ENCODE assay signal across 15 cellular contexts in genomic region chr10:43078175-43078985, GRCh38. TPM values are rescaled to one million over a fixed set of nuclear protein-coding genes. Genes with fewer than 3 reads are reported as not detected.
DNase-seq lines count a peak whose midpoint lies in the region; ATAC-seq, FAIRE-seq and TF ChIP-seq lines count a peak whose summit lies in the region.
"Had no signal": no experiment of that assay in that cellular context is flagged by ENCODE, and none has a peak within 500 bp of the region (broad histone marks: within the 10 kb centered on the region; RNA-seq: fewer than 3 reads in every experiment).

No MANE protein-coding gene starts in this region.

- intact Hi-C loops in K562 (cut with micrococcal nuclease) = loop anchor here (2.0 to 10.0 kb wide), 4 partner anchors 34 to 212 kb away; no protein-coding TSS in a partner anchor
- intact Hi-C loops in Right ventricle myocardium superior (cut with DNase I) = loop anchor here (10.0 kb wide), 1 partner anchor 114 kb away; no protein-coding TSS in a partner anchor

- H3K23ac ChIP-seq in trophoblast cell (ENCODE audit: low read length) = no peak overlapping the region

- no peak overlapping the region for H3K4me2 ChIP-seq in K562 (ENCODE audit: insufficient read depth, low read length)
- H3K4me2 ChIP-seq in osteoblast (ENCODE audit: insufficient read depth, low read length) = no peak overlapping the region
- no peak overlapping the region for H3K4me2 ChIP-seq in trophoblast cell (ENCODE audit: low read length)

- in situ Hi-C loops in K562 (cut with MboI) = no loop called here

- no peaks in the 10 kb centered on the region for H3K4me1 Mint-ChIP-seq in activated T-cell treated with anti-CD3 and anti-CD28 coated beads, Interleukin-2, amount 50 U/mL, for 72 hours (ENCODE audit: low read depth)
- peaks cover 7% of the 10 kb centered on the region for H3K4me1 Mint-ChIP-seq in activated T-cell treated with anti-CD3 and anti-CD28 coated beads, Interleukin-2, amount 50 U/mL, for 24 hours (ENCODE audit: low read depth)

- no peaks in the 10 kb centered on the region for H3K79me1 ChIP-seq in trophoblast cell (ENCODE audit: low read length)

- POLR2A ChIA-PET in K562 (lab: Yijun Ruan, JAX) = interaction anchor here (0.7 to 1.2 kb wide), 2 partner anchors 10 to 11 kb away, joined by 3 read pairs; no protein-coding TSS in a partner anchor

- H3K9me3 Mint-ChIP-seq in activated T-cell treated with anti-CD3 and anti-CD28 coated beads, Interleukin-2, amount 50 U/mL, for 72 hours = no peaks in the 10 kb centered on the region
- no peaks in the 10 kb centered on the region for H3K9me3 Mint-ChIP-seq in activated T-cell treated with anti-CD3 and anti-CD28 coated beads, Interleukin-2, amount 50 U/mL, for 24 hours

- H3K79me2 ChIP-seq in K562 (ENCODE audit: control insufficient read depth, insufficient read depth, low read length) = no peaks in the 10 kb centered on the region
- H3K79me2 ChIP-seq in osteoblast (ENCODE audit: insufficient read depth, low read length) = no peaks in the 10 kb centered on the region
- no peaks in the 10 kb centered on the region for H3K79me2 ChIP-seq in trophoblast cell (ENCODE audit: control insufficient read depth, insufficient read depth, low read length, poor library complexity)

- H2AFZ ChIP-seq in K562 (ENCODE audit: low read depth, low read length) = no peak overlapping the region
- H2AFZ ChIP-seq in osteoblast (ENCODE audit: low read length) = no peak overlapping the region
- H2AFZ ChIP-seq in trophoblast cell (ENCODE audit: insufficient read depth, low read length, poor library complexity) = no peak overlapping the region

- H3K9me3 ChIP-seq in K562 (replicated peaks; ENCODE audit: control insufficient read depth, insufficient read depth, low read depth, low read length) (no peaks in the 10 kb centered on the region), osteoblast (ENCODE audit: low read depth, low read length) (no peaks in the 10 kb centered on the region), trophoblast cell (ENCODE audit: insufficient read depth, low read depth, low read length) (peaks cover 5% of the 10 kb centered on the region)
- H3K9me3 ChIP-seq: SJCRH30 had no signal

- H4K12ac ChIP-seq in trophoblast cell (ENCODE audit: low read depth, low read length) = no peak overlapping the region

- no peak overlapping the region for H3K4ac ChIP-seq in trophoblast cell (ENCODE audit: low read depth, low read length)

- FAIRE-seq in K562 (lab: Jason Lieb, UNC) (no peak), RCC 7860 (lab: Jason Lieb, UNC) (no peak)

- no peaks in the 10 kb centered on the region for H3K36me3 Mint-ChIP-seq in activated T-cell treated with anti-CD3 and anti-CD28 coated beads, Interleukin-2, amount 50 U/mL, for 72 hours (ENCODE audit: insufficient read depth in 2 of 2)
- no peaks in the 10 kb centered on the region for H3K36me3 Mint-ChIP-seq in activated T-cell treated with anti-CD3 and anti-CD28 coated beads, Interleukin-2, amount 50 U/mL, for 24 hours (ENCODE audit: low read depth)

- TF ChIP-seq CTCF in K562 (IDR thresholded peaks at IDR 0.05 in 2 of 3, conservative IDR thresholded peaks at IDR 0.05 in 1 of 3; ENCODE audit: insufficient read depth in 2 of 3, low read depth in 1 of 3, low read length in 3 of 3) (no peak), osteoblast (IDR thresholded peaks at IDR 0.05; ENCODE audit: extremely low read depth, low read depth, low read length) (no peak)

- ATAC-seq in activated T-cell treated with anti-CD3 and anti-CD28 coated beads, Interleukin-2, amount 50 U/mL, for 72 hours (replicated peaks in 1 of 2) = no peak
- ATAC-seq in K562 (peak; percentile 2; the same call in 1 of the 3 replicates), Right ventricle myocardium superior (ENCODE audit: poor library complexity) (no peak)

- H3K27me3 ChIP-seq in H7 (ENCODE audit: control insufficient read depth, insufficient read depth, low read length) (peaks cover 38% of the 10 kb centered on the region), K562 (ENCODE audit: control insufficient read depth in 2 of 2, insufficient read depth in 2 of 2, low read length in 2 of 2) (peaks cover 0 to 38% of the 10 kb centered on the region in 2 experiments; a peak in 2 of 5 replicates), osteoblast (ENCODE audit: insufficient read depth, low read length) (peaks cover 18% of the 10 kb centered on the region), trophoblast cell (ENCODE audit: insufficient read depth, low read length) (peaks cover 31% of the 10 kb centered on the region)
- H3K27me3 ChIP-seq: SJCRH30 had no signal

- CTCF ChIA-PET in K562 (lab: Yijun Ruan, JAX; ENCODE audit: low intra/inter-chr PET ratio) = interaction anchor here (1.1 kb wide), 1 partner anchor 27 kb away, joined by 3 read pairs; no protein-coding TSS in a partner anchor

- H3K27ac Mint-ChIP-seq in activated T-cell treated with anti-CD3 and anti-CD28 coated beads, Interleukin-2, amount 50 U/mL, for 72 hours = no peak overlapping the region
- no peak overlapping the region for H3K27ac Mint-ChIP-seq in activated T-cell treated with anti-CD3 and anti-CD28 coated beads, Interleukin-2, amount 50 U/mL, for 24 hours

- H3K27ac ChIP-seq in K562 (ENCODE audit: extremely low read depth, low read depth, low read length) (no peak overlapping the region), osteoblast (ENCODE audit: low read depth, low read length) (no peak overlapping the region), trophoblast cell (ENCODE audit: low read depth, low read length) (no peak overlapping the region)
- H3K27ac ChIP-seq: dorsolateral prefrontal cortex, SJCRH30 had no signal

- H3K18ac ChIP-seq in trophoblast cell (ENCODE audit: low read length) = no peak overlapping the region

- no peak overlapping the region for H2BK12ac ChIP-seq in trophoblast cell (ENCODE audit: low read length)

- H3K27me3 Mint-ChIP-seq in activated T-cell treated with anti-CD3 and anti-CD28 coated beads, Interleukin-2, amount 50 U/mL, for 72 hours (ENCODE audit: low read depth) = peaks cover 31% of the 10 kb centered on the region
- H3K27me3 Mint-ChIP-seq in activated T-cell treated with anti-CD3 and anti-CD28 coated beads, Interleukin-2, amount 50 U/mL, for 24 hours = peaks cover 59% of the 10 kb centered on the region

- no peak overlapping the region for H2BK120ac ChIP-seq in trophoblast cell (ENCODE audit: insufficient read depth, low read length, poor library complexity)

- no peak for TF ChIP-seq RAD21 in K562 (CRISPR knock-in tag; conservative IDR thresholded peaks at IDR 0.05 in 1 of 2, IDR thresholded peaks at IDR 0.05 in 1 of 2)

- no peak for TF ChIP-seq POLR2A in K562 (conservative IDR thresholded peaks at IDR 0.05)

- TF ChIP-seq EP300 in K562 (IDR thresholded peaks at IDR 0.05; ENCODE audit: low read length) = no peak

- 4% methylated on average over 14 of the region's 14 CpGs for whole genome bisulfite sequencing in K562 (ENCODE audit: insufficient coverage, low coverage, missing lambda C conversion rate)
- no CpG with 5 or more reads among the region's 14 CpGs for WGBS in trophoblast cell (ENCODE audit: extremely low coverage, insufficient coverage, insufficient read length)

- peak overlapping the region; percentile 49 to 51 for H3K4me3 Mint-ChIP-seq in activated T-cell treated with anti-CD3 and anti-CD28 coated beads, Interleukin-2, amount 50 U/mL, for 72 hours
- H3K4me3 Mint-ChIP-seq in activated T-cell treated with anti-CD3 and anti-CD28 coated beads, Interleukin-2, amount 50 U/mL, for 24 hours = no peak overlapping the region

- H2BK5ac ChIP-seq in trophoblast cell (ENCODE audit: low read depth, low read length, poor library complexity) = no peak overlapping the region

- no peak overlapping the region for H2AK5ac ChIP-seq in trophoblast cell (ENCODE audit: low read length)

- peaks cover 12% of the 10 kb centered on the region for H4K20me1 ChIP-seq in K562 (replicated peaks; ENCODE audit: control insufficient read depth, insufficient read depth, low read length)
- H4K20me1 ChIP-seq in osteoblast (ENCODE audit: insufficient read depth, low read length) = no peaks in the 10 kb centered on the region

- DNase-seq in activated T-cell treated with anti-CD3 and anti-CD28 coated beads, Interleukin-2, amount 50 U/mL, for 72 hours = no peak
- no peak for DNase-seq in activated T-cell treated with anti-CD3 and anti-CD28 coated beads, Interleukin-2, amount 50 U/mL, for 24 hours
- peak; percentile 68 for DNase-seq in H7
- DNase-seq in K562 (ENCODE audit: extremely low read depth in 1 of 4, low spot score in 3 of 4) = peak in 1 of 4 experiments; percentile 8
- peak; percentile 91 for DNase-seq in osteoblast (ENCODE audit: insufficient read length, low spot score, missing footprints)
- no peak for DNase-seq in trophoblast cell
- no peak for DNase-seq in RCC 7860 (ENCODE audit: low spot score)
- no peak for DNase-seq in Right ventricle myocardium superior
- DNase-seq: activated naive CD4-positive, alpha-beta T cell; C1 segment of cervical spinal cord; kidney glomerular epithelial cell; NCI-H1048; NCI-H446; SJCRH30 had no signal

- no peak overlapping the region for H3K9ac ChIP-seq in K562 (ENCODE audit: insufficient read depth in 1 of 2, low read depth in 2 of 2, low read length in 2 of 2)
- no peak overlapping the region for H3K9ac ChIP-seq in trophoblast cell (ENCODE audit: low read length)

- no peak overlapping the region for H3K14ac ChIP-seq in trophoblast cell (ENCODE audit: low read length)

- H3K4me3 ChIP-seq in H7 (ENCODE audit: insufficient read depth, low read depth, low read length) (peak overlapping the region; percentile 66), K562 (no peak overlapping the region), osteoblast (ENCODE audit: insufficient read depth, low read length) (no peak overlapping the region), trophoblast cell (ENCODE audit: low read depth, low read length) (no peak overlapping the region)
- H3K4me3 ChIP-seq: SJCRH30 had no signal

- BruUV-seq in K562 (replicated peaks; lab: Mats Ljungman, UMichigan) = no TSS peak

- H3K9me1 ChIP-seq in K562 (ENCODE audit: control insufficient read depth, insufficient read depth, low read length) = no peaks in the 10 kb centered on the region

- no peak overlapping the region for H4K91ac ChIP-seq in trophoblast cell (ENCODE audit: low read depth, low read length)

- H3K36me3 ChIP-seq in H7 (replicated peaks; ENCODE audit: control insufficient read depth, insufficient read depth, low read length) (no peaks in the 10 kb centered on the region), K562 (ENCODE audit: control insufficient read depth, insufficient read depth, low read length) (no peaks in the 10 kb centered on the region), osteoblast (ENCODE audit: insufficient read depth, low read length) (no peaks in the 10 kb centered on the region), trophoblast cell (ENCODE audit: control insufficient read depth in 1 of 2, insufficient read depth in 2 of 2, low read length in 2 of 2) (no peaks in the 10 kb centered on the region)
- H3K36me3 ChIP-seq: SJCRH30 had no signal

- peaks cover 0 to 26% of the 10 kb centered on the region in 2 experiments; a peak in 2 of 5 replicates for H3K4me1 ChIP-seq in K562 (replicated peaks in 1 of 2; ENCODE audit: control insufficient read depth in 2 of 2, insufficient read depth in 2 of 2, low read length in 2 of 2)
- no peaks in the 10 kb centered on the region for H3K4me1 ChIP-seq in osteoblast (ENCODE audit: insufficient read depth, low read length)
- H3K4me1 ChIP-seq in trophoblast cell (ENCODE audit: control insufficient read depth in 1 of 2, insufficient read depth in 2 of 2, low read length in 2 of 2) = peaks cover 0 to 3% of the 10 kb centered on the region in 2 experiments
- H3K4me1 ChIP-seq: SJCRH30 had no signal

- no peak overlapping the region for H4K8ac ChIP-seq in trophoblast cell (ENCODE audit: low read depth, low read length)

RNA-seq across cellular contexts. Expression of gene RET, which starts 1.5 kb away (rescaled TPM):
- under 1 TPM; 0.29 to 0.67 TPM for total RNA-seq in activated T-cell treated with anti-CD3 and anti-CD28 coated beads, Interleukin-2, amount 50 U/mL, for 72 hours
- total RNA-seq in H7 (2014; rRNA removed; shearing (Covaris generic)) = 9.7 and 16.0 TPM in 2 replicates
- not detected in 2 replicates for total RNA-seq in K562 (2011; cell fraction: chromatin; rRNA removed; ENCODE audit: low replicate concordance)
- not detected in 2 replicates for total RNA-seq in K562 (2011; cell fraction: nucleolus; rRNA removed)
- not detected in 2 replicates for total RNA-seq in K562 (2011; cell fraction: nucleoplasm; rRNA removed)
- 0.05 TPM in 1 of 2 replicates, not detected in the other for total RNA-seq in K562 (2014; rRNA removed)
- total RNA-seq in K562 (2014; rRNA removed; fragmentation: Illumina TruSeq; extraction: Trizol) = not detected in 2 replicates
- not detected in 2 replicates for total RNA-seq in K562 (2015; rRNA removed; fragmentation: Illumina TruSeq; extraction: Trizol)
- 0.04 TPM in 1 of 2 replicates, not detected in the other for total RNA-seq in K562 (2021)
- polyA plus RNA-seq in K562 (2011; rRNA removed) = not detected in 2 replicates
- not detected in 2 replicates for polyA plus RNA-seq in K562 (2011; cell fraction: cytosol; rRNA removed)
- not detected in 2 replicates for polyA plus RNA-seq in K562 (2011; cell fraction: nucleus; rRNA removed)
- polyA plus RNA-seq in K562 (2012) = not detected in 2 replicates
- polyA plus RNA-seq in K562 (2014; fragmentation: Illumina TruSeq; extraction: Trizol) = not detected in 2 replicates
- not detected for polyA plus RNA-seq in K562 (2014; fragmentation: Nextera tagmentation; extraction: Ambion mirVana)
- not detected in 2 replicates for polyA plus RNA-seq in K562 (2014; rRNA removed)
- polyA minus RNA-seq in K562 (2011; rRNA and poly(A)+ RNA removed) = not detected in 2 replicates
- not detected in 2 replicates for polyA minus RNA-seq in K562 (2011; cell fraction: cytosol; rRNA and poly(A)+ RNA removed)
- not detected in 2 replicates for polyA minus RNA-seq in K562 (2011; cell fraction: nucleus; rRNA and poly(A)+ RNA removed)
- total RNA-seq in osteoblast = under 0.01 TPM in 2 replicates
- polyA plus RNA-seq in trophoblast cell (2013) = 0.03 and 0.04 TPM in 2 replicates
- total RNA-seq in Right ventricle myocardium superior = 6.6 TPM

RNA-seq across cellular contexts. Expression of gene CSGALNACT2, which starts 59.9 kb away (rescaled TPM):
- 10 to 100 TPM; 51.3 to 55.2 TPM for total RNA-seq in activated T-cell treated with anti-CD3 and anti-CD28 coated beads, Interleukin-2, amount 50 U/mL, for 72 hours
- total RNA-seq in H7 (2014; rRNA removed; shearing (Covaris generic)) = 1.2 and 2.8 TPM in 2 replicates
- 3.4 and 12.8 TPM in 2 replicates for total RNA-seq in K562 (2011; cell fraction: chromatin; rRNA removed; ENCODE audit: low replicate concordance)
- total RNA-seq in K562 (2011; cell fraction: nucleolus; rRNA removed) = 2.3 and 3.8 TPM in 2 replicates
- total RNA-seq in K562 (2011; cell fraction: nucleoplasm; rRNA removed) = 5.7 and 8.4 TPM in 2 replicates
- total RNA-seq in K562 (2014; rRNA removed) (2.9 and 3.3 TPM in 2 replicates), K562 (2014; rRNA removed; fragmentation: Illumina TruSeq; extraction: Trizol) (3.5 and 4.3 TPM in 2 replicates), K562 (2015; rRNA removed; fragmentation: Illumina TruSeq; extraction: Trizol) (2.6 and 3.3 TPM in 2 replicates), K562 (2021) (4.3 and 4.4 TPM in 2 replicates), osteoblast (31.8 and 37.7 TPM in 2 replicates), Right ventricle myocardium superior (6.6 TPM)
- polyA plus RNA-seq in K562 (2011; rRNA removed) (4.1 and 7.3 TPM in 2 replicates), K562 (2014; fragmentation: Illumina TruSeq; extraction: Trizol) (6.8 and 7.1 TPM in 2 replicates), K562 (2014; fragmentation: Nextera tagmentation; extraction: Ambion mirVana) (1 to 10 TPM; 1.4 to 1.9 TPM), K562 (2014; rRNA removed) (5.1 and 5.5 TPM in 2 replicates)
- polyA plus RNA-seq in K562 (2011; cell fraction: cytosol; rRNA removed) = 1.3 and 2.3 TPM in 2 replicates
- 5.2 and 6.5 TPM in 2 replicates for polyA plus RNA-seq in K562 (2011; cell fraction: nucleus; rRNA removed)
- polyA plus RNA-seq in K562 (2012) = 3.9 and 6.2 TPM in 2 replicates
- 5.2 and 7.4 TPM in 2 replicates for polyA minus RNA-seq in K562 (2011; rRNA and poly(A)+ RNA removed)
- 1.1 and 2.1 TPM in 2 replicates for polyA minus RNA-seq in K562 (2011; cell fraction: cytosol; rRNA and poly(A)+ RNA removed)
- polyA minus RNA-seq in K562 (2011; cell fraction: nucleus; rRNA and poly(A)+ RNA removed) = 2.3 and 2.8 TPM in 2 replicates
- polyA plus RNA-seq in trophoblast cell (2013) = 7.8 and 7.9 TPM in 2 replicates

Comparison
In these comparisons a context has a peak if more than half of its experiments do, and no peak if none do; other contexts are left out.
1. DNase-seq: peak in H7 (single experiment) and osteoblast (single experiment); none in activated T-cell treated with anti-CD3 and anti-CD28 coated beads, Interleukin-2, amount 50 U/mL, for 72 hours (0 of 2), activated T-cell treated with anti-CD3 and anti-CD28 coated beads, Interleukin-2, amount 50 U/mL, for 24 hours (single experiment), trophoblast cell (0 of 2), RCC 7860 (single experiment) and Right ventricle myocardium superior (single experiment).